Comparison of ENCODE assay signal across 8 cellular contexts in the genomic region with DNA sequence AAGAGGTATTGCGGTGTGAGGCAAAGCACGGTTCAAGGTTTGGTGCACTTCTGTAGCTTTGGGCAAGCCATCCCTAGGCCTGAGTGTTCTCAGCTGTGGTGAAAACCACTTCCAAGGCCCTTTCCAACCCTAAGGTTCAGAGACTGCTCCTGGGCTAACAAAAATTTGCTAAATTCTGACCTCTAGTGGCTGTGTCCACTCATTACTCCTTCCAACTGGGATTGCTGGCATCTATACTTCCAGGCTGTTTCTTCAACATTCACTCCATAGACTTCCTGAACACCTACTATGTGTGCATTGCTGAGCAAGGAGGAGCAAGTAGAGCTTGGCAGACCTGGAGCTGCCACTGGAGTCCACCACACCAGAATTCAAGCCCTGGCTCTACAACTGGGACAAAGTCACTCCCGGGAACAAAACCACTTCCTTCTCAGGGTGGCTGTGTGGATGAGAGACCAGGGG. TPM values are rescaled to one million over a fixed set of nuclear protein-coding genes. Genes with fewer than 3 reads are reported as not detected.
DNase-seq lines count a peak whose midpoint lies in the region; ATAC-seq, FAIRE-seq and TF ChIP-seq lines count a peak whose summit lies in the region.

No MANE protein-coding gene starts in this region.

- FAIRE-seq in GM12878 (lab: Jason Lieb, UNC) = no peak

- intact Hi-C loops in GM12878 (cut with micrococcal nuclease; ENCODE audit: unreplicated experiment) = loop anchor here (1.0 to 5.0 kb wide), 2 partner anchors 128 to 171 kb away; no protein-coding TSS in a partner anchor

- SMC1A ChIA-PET in GM12878 (lab: Charles Lee; ENCODE audit: uncharacterized antibody, unreplicated experiment) = interaction anchor here (1.1 to 4.2 kb wide), 4 partner anchors 38 to 240 kb away, joined by 3 to 32 read pairs (median 4); no protein-coding TSS in a partner anchor

- TF ChIP-seq CTCF in GM12878 (IDR thresholded peaks at IDR 0.05 in 2 of 3, conservative IDR thresholded peaks at IDR 0.05 in 1 of 3; ENCODE audit: control insufficient read depth in 2 of 3, extremely low read depth in 1 of 3, insufficient read depth in 1 of 3, low read depth in 3 of 3, low read length in 3 of 3) = peak; percentile 60 to 72 (median 67)

- H3K36me3 ChIP-seq in GM12878 (ENCODE audit: control insufficient read depth in 2 of 2, insufficient read depth in 2 of 2, low read length in 1 of 2) (peaks cover 0 to 24% of the 10 kb centered on the region in 2 experiments; a peak in 2 of 4 replicates), iPS DF 6.9 (ENCODE audit: control insufficient read depth, insufficient read depth, low read length) (0 out of 2 replicates have a peak, but pooled peaks cover 4% of the 10 kb centered on the region), subcutaneous abdominal adipose tissue (ENCODE audit: control insufficient read depth in 5 of 5, insufficient read depth in 5 of 5, low read length in 5 of 5) (peaks cover 10 to 54% (median 45%) of the 10 kb centered on the region in 5 donors)

- H3K79me2 ChIP-seq in GM12878 (ENCODE audit: control insufficient read depth, insufficient read depth, low read length) = no peaks in the 10 kb centered on the region

- H3K4me3 ChIP-seq in GM12878 (no peak overlapping the region), iPS DF 6.9 (ENCODE audit: low read length) (no peak overlapping the region), subcutaneous abdominal adipose tissue (ENCODE audit: low read depth in 1 of 5, low read length in 5 of 5) (no peak overlapping the region)

- no peak overlapping the region for H3K4me2 ChIP-seq in GM12878 (ENCODE audit: control insufficient read depth, insufficient read depth)

- RAD21 ChIA-PET in GM12878 (lab: Charles Lee; ENCODE audit: unreplicated experiment) = interaction anchor here (1.1 to 6.2 kb wide), 2 partner anchors 11 to 173 kb away, joined by 3 to 45 read pairs; no protein-coding TSS in a partner anchor

- H3K4me1 ChIP-seq in GM12878 (ENCODE audit: control insufficient read depth, insufficient read depth, low read length) (no peaks in the 10 kb centered on the region), iPS DF 6.9 (ENCODE audit: control insufficient read depth, insufficient read depth, low read length) (no peaks in the 10 kb centered on the region), subcutaneous abdominal adipose tissue (ENCODE audit: control insufficient read depth in 5 of 5, insufficient read depth in 5 of 5, low read length in 5 of 5) (peaks cover 3 to 14% (median 10%) of the 10 kb centered on the region in 5 donors)

- H3K27me3 ChIP-seq in GM12878 (replicated peaks in 1 of 2; ENCODE audit: control insufficient read depth in 2 of 2, insufficient read depth in 2 of 2, low read length in 1 of 2) (no peaks in the 10 kb centered on the region), iPS DF 6.9 (ENCODE audit: control insufficient read depth, insufficient read depth, low read length) (no peaks in the 10 kb centered on the region), subcutaneous abdominal adipose tissue (ENCODE audit: control insufficient read depth in 5 of 5, insufficient read depth in 4 of 5, low read length in 5 of 5) (no peaks in the 10 kb centered on the region)

- BruUV-seq in GM12878 (replicated peaks; lab: Mats Ljungman, UMichigan) = no TSS peak

- in situ Hi-C loops in GM12878 (cut with MboI) = no loop called here

- TF ChIP-seq EP300 in GM12878 (IDR thresholded peaks at IDR 0.05; ENCODE audit: borderline replicate concordance in 1 of 2, control insufficient read depth in 1 of 2, low read depth in 2 of 2, low read length in 2 of 2) = no peak

- peak; percentile 71 for TF ChIP-seq RAD21 in GM12878 (IDR thresholded peaks at IDR 0.05; ENCODE audit: insufficient read depth, low read depth, low read length)

- no peak overlapping the region for H3K27ac ChIP-seq in GM12878 (ENCODE audit: control insufficient read depth, insufficient read depth)
- no peak overlapping the region for H3K27ac ChIP-seq in iPS DF 6.9 (ENCODE audit: low read length)
- peak overlapping the region; percentile 72 for H3K27ac ChIP-seq in subcutaneous abdominal adipose tissue (ENCODE audit: low read depth, low read length)

- CTCF ChIA-PET in GM12878 (lab: Yijun Ruan, JAX) = interaction anchor here (0.5 to 9.5 kb wide), 16 partner anchors 10 to 951 kb away, joined by 3 to 151 read pairs (median 4); a partner anchor contains a TSS

- H3K9ac ChIP-seq in GM12878 (ENCODE audit: control insufficient read depth, insufficient read depth, low read length) (no peak overlapping the region), subcutaneous abdominal adipose tissue (ENCODE audit: low read length in 5 of 5) (no peak overlapping the region)

- H2AFZ ChIP-seq in GM12878 (ENCODE audit: control insufficient read depth, low read depth, low read length) = no peak overlapping the region

- DNase-seq in NCI-H2107 treated with DMSO at 0.1 percent for 48 hours (lab: John Stamatoyannopoulos, UW; ENCODE audit: unreplicated experiment) (peak; percentile 75), NCI-H2107 (lab: John Stamatoyannopoulos, UW) (no peak), NCI-H748 (lab: John Stamatoyannopoulos, UW; ENCODE audit: unreplicated experiment) (peak; percentile 54), GM12878 (ENCODE audit: low read depth, low spot score) (no peak), iPS DF 6.9 (ENCODE audit: low read depth, low spot score) (peak; percentile 37), T-helper 9 cell (no peak)

- 81% methylated on average over 3 of the region's 3 CpGs for WGBS in GM12878 (ENCODE audit: insufficient coverage, insufficient replicate concordance, low lambda C conversion rate, missing lambda C conversion rate)
- WGBS in iPS DF 6.9 (ENCODE audit: insufficient coverage, insufficient read length) = no CpG with 5 or more reads among the region's 3 CpGs

- ATAC-seq in HG02798 (IDR thresholded peaks at IDR 0.05; ENCODE audit: poor library complexity, unreplicated experiment) (peak; percentile 38), GM12878 (peak; percentile 78)

- TF ChIP-seq POLR2A in GM12878 (IDR thresholded peaks at IDR 0.05; ENCODE audit: low read depth, low read length) = no peak

- H3K9me3 ChIP-seq in GM12878 (replicated peaks; ENCODE audit: control insufficient read depth, insufficient read depth, low read length) (no peaks in the 10 kb centered on the region), iPS DF 6.9 (ENCODE audit: control insufficient read depth, insufficient read depth, low read length) (no peaks in the 10 kb centered on the region), subcutaneous abdominal adipose tissue (ENCODE audit: control insufficient read depth in 5 of 5, low read length in 5 of 5) (no peaks in the 10 kb centered on the region)

- POLR2A ChIA-PET in GM12878 (lab: Charles Lee) = interaction anchor here (0.7 kb wide), 1 partner anchor 83 kb away, joined by 6 read pairs; no protein-coding TSS in a partner anchor

- no peaks in the 10 kb centered on the region for H4K20me1 ChIP-seq in GM12878 (ENCODE audit: control insufficient read depth, insufficient read depth)

TF ChIP-seq in GM12878, 131 proteins besides CTCF, POLR2A, EP300 and RAD21:
- TF ChIP-seq RB1 (IDR thresholded peaks at IDR 0.05; ENCODE audit: borderline replicate concordance) (peak; percentile 47; the same call in 1 of the 2 replicates), RUNX3 (IDR thresholded peaks at IDR 0.05; ENCODE audit: low read length) (0 out of 2 replicates have a peak, but pooled peaks have one; percentile 9), KLF5 (IDR thresholded peaks at IDR 0.05; ENCODE audit: partially characterized antibody) (no peak), IKZF1 (conservative IDR thresholded peaks at IDR 0.05) (0 out of 2 replicates have a peak, but pooled peaks have one; percentile 15), MTA3 (IDR thresholded peaks at IDR 0.05; ENCODE audit: borderline replicate concordance, low read length) (no peak), SMC3 (IDR thresholded peaks at IDR 0.05; ENCODE audit: borderline replicate concordance, low read length) (peak; percentile 55; the same call in 1 of the 2 replicates)

RNA-seq across cellular contexts. Expression of a gene that starts 29.3 kb away (rescaled TPM):
- 22.2 and 24.4 TPM in 2 replicates for total RNA-seq in GM12878 (2013; cell fraction: nucleolus; rRNA removed)
- total RNA-seq in GM12878 (2014; rRNA removed) = 2.9 and 3.6 TPM in 2 replicates
- 4.5 and 4.7 TPM in 2 replicates for total RNA-seq in GM12878 (2014; rRNA removed; fragmentation: Illumina TruSeq; extraction: Trizol)
- total RNA-seq in GM12878 (2021) = 12.0 and 14.0 TPM in 2 replicates
- polyA plus RNA-seq in GM12878 (2011; ENCODE audit: low read depth) = 2.6 TPM
- 3.9 and 5.1 TPM in 2 replicates for polyA plus RNA-seq in GM12878 (2011; rRNA removed)
- polyA plus RNA-seq in GM12878 (2011; cell fraction: cytosol; rRNA removed) = 4.6 and 5.4 TPM in 2 replicates
- polyA plus RNA-seq in GM12878 (2011; cell fraction: nucleus; rRNA removed) = 16.9 and 21.7 TPM in 2 replicates
- 4.2 and 5.8 TPM in 2 replicates for polyA plus RNA-seq in GM12878 (2012)
- 6.3 and 7.1 TPM in 2 replicates for polyA plus RNA-seq in GM12878 (2014; fragmentation: Illumina TruSeq; extraction: Trizol)
- under 1 TPM; 0.63 to 0.75 TPM for polyA plus RNA-seq in GM12878 (2014; fragmentation: Nextera tagmentation; extraction: Ambion mirVana)
- 6.4 and 7.3 TPM in 2 replicates for polyA plus RNA-seq in GM12878 (2014; rRNA removed)
- 1 to 10 TPM; 3.7 to 4.1 TPM for polyA plus RNA-seq in GM12878 (2016; fragmentation: Nextera tagmentation; extraction: Ambion mirVana)
- 5.4 and 10.1 TPM in 2 replicates for polyA minus RNA-seq in GM12878 (2011; rRNA and poly(A)+ RNA removed)
- 4.7 and 5.6 TPM in 2 replicates for polyA minus RNA-seq in GM12878 (2011; cell fraction: cytosol; rRNA and poly(A)+ RNA removed)
- polyA minus RNA-seq in GM12878 (2011; cell fraction: nucleus; rRNA and poly(A)+ RNA removed) = 3.3 and 5.7 TPM in 2 replicates

RNA-seq across cellular contexts. Expression of a gene that starts 33.3 kb away (rescaled TPM):
- total RNA-seq in GM12878 (2013; cell fraction: nucleolus; rRNA removed) = 23.1 and 23.8 TPM in 2 replicates
- 26.7 and 33.4 TPM in 2 replicates for total RNA-seq in GM12878 (2014; rRNA removed)
- total RNA-seq in GM12878 (2014; rRNA removed; fragmentation: Illumina TruSeq; extraction: Trizol) = 30.4 and 33.3 TPM in 2 replicates
- 21.7 and 22.2 TPM in 2 replicates for total RNA-seq in GM12878 (2021)
- 16.4 TPM for polyA plus RNA-seq in GM12878 (2011; ENCODE audit: low read depth)
- polyA plus RNA-seq in GM12878 (2011; rRNA removed) = 31.8 and 35.7 TPM in 2 replicates
- 25.6 and 29.5 TPM in 2 replicates for polyA plus RNA-seq in GM12878 (2011; cell fraction: cytosol; rRNA removed)
- 14.9 and 19.3 TPM in 2 replicates for polyA plus RNA-seq in GM12878 (2011; cell fraction: nucleus; rRNA removed)
- 17.3 and 22.5 TPM in 2 replicates for polyA plus RNA-seq in GM12878 (2012)
- 28.7 and 31.1 TPM in 2 replicates for polyA plus RNA-seq in GM12878 (2014; fragmentation: Illumina TruSeq; extraction: Trizol)
- polyA plus RNA-seq in GM12878 (2014; fragmentation: Nextera tagmentation; extraction: Ambion mirVana) = 10 to 100 TPM; 26.5 to 27.8 TPM
- polyA plus RNA-seq in GM12878 (2014; rRNA removed) = 24.9 and 29.3 TPM in 2 replicates
- polyA plus RNA-seq in GM12878 (2016; fragmentation: Nextera tagmentation; extraction: Ambion mirVana) = 10 to 100 TPM; 26.7 to 31.6 TPM
- 23.8 and 24.4 TPM in 2 replicates for polyA minus RNA-seq in GM12878 (2011; rRNA and poly(A)+ RNA removed)
- polyA minus RNA-seq in GM12878 (2011; cell fraction: cytosol; rRNA and poly(A)+ RNA removed) = 5.9 and 7.6 TPM in 2 replicates
- polyA minus RNA-seq in GM12878 (2011; cell fraction: nucleus; rRNA and poly(A)+ RNA removed) = 7.4 TPM in 2 replicates

Comparison
In these comparisons a context has a peak if more than half of its experiments do, and no peak if none do; other contexts are left out.
1. DNase-seq: peak in NCI-H2107 treated with DMSO at 0.1 percent for 48 hours (single experiment), NCI-H748 (single experiment) and iPS DF 6.9 (single experiment); none in NCI-H2107 (single experiment), GM12878 (single experiment) and T-helper 9 cell (single experiment).